ENCODE assay signal across 12 cellular contexts in genomic region chr1:116515702-116516101, GRCh38. TPM values are rescaled to one million over a fixed set of nuclear protein-coding genes. Genes with fewer than 3 reads are reported as not detected.
DNase-seq lines count a peak whose midpoint lies in the region; ATAC-seq and TF ChIP-seq lines count a peak whose summit lies in the region.
"Had no signal": no experiment of that assay in that cellular context is flagged by ENCODE, and none has a peak within 500 bp of the region (broad histone marks: within the 10 kb centered on the region; RNA-seq: fewer than 3 reads in every experiment).

No MANE protein-coding gene starts in this region.

- H3K9ac ChIP-seq in SK-N-SH (no peak overlapping the region), colonic mucosa (ENCODE audit: low read depth in 2 of 2, low read length in 2 of 2) (peak overlapping the region in 1 of 2 donors; percentile 29), neuronal stem cell (ENCODE audit: low read depth, low read length, poor library complexity) (no peak overlapping the region)

- H3K9me2 ChIP-seq in SK-N-SH = no peaks in the 10 kb centered on the region

- no peak for ATAC-seq in heart left ventricle
- no peak for ATAC-seq in left ventricle myocardium superior
- no peak for ATAC-seq in GM21576 (IDR thresholded peaks at IDR 0.05; ENCODE audit: unreplicated experiment)
- no peak for ATAC-seq in GM18867 (IDR thresholded peaks at IDR 0.05; ENCODE audit: unreplicated experiment)
- ATAC-seq: body of pancreas, gastroesophageal sphincter had no signal

- intact Hi-C loops in heart left ventricle (cut with DNase I) (no loop called here), left ventricle myocardium superior (cut with micrococcal nuclease) (no loop called here), colonic mucosa (cut with DNase I) (no loop called here)

- no peak for DNase-seq in heart left ventricle
- no peak for DNase-seq in left ventricle myocardium superior
- DNase-seq in SK-N-SH = peak; percentile 67
- DNase-seq in colonic mucosa = no peak
- DNase-seq in tibial nerve (ENCODE audit: low spot score in 2 of 2) = no peak
- DNase-seq in neuronal stem cell (ENCODE audit: low spot score) = no peak
- DNase-seq: midbrain, NCI-H526 had no signal

- H2AK5ac ChIP-seq in neuronal stem cell (ENCODE audit: low read depth, low read length) = no peak overlapping the region

- no peak overlapping the region for H2BK15ac ChIP-seq in neuronal stem cell (ENCODE audit: low read length)

- H3K4me1 ChIP-seq in heart left ventricle = peaks cover 0 to 33% (median 0%) of the 10 kb centered on the region in 12 donors
- peaks cover 0 to 35% of the 10 kb centered on the region in 2 experiments; a peak in 2 of 4 replicates for H3K4me1 ChIP-seq in SK-N-SH (ENCODE audit: control insufficient read depth in 1 of 2, insufficient read depth in 2 of 2, low read depth in 1 of 2, low read length in 1 of 2)
- H3K4me1 ChIP-seq in colonic mucosa = no peaks in the 10 kb centered on the region
- peaks cover 0 to 4% (median 0%) of the 10 kb centered on the region in 4 donors for H3K4me1 ChIP-seq in tibial nerve
- H3K4me1 ChIP-seq in neuronal stem cell (ENCODE audit: control insufficient read depth in 2 of 2, insufficient read depth in 1 of 2, low read depth in 1 of 2, low read length in 2 of 2) = no peaks in the 10 kb centered on the region
- H3K4me1 ChIP-seq: body of pancreas, gastroesophageal sphincter had no signal

- 77 to 82% (median 80%) methylated on average over 7 of the region's 7 CpGs for WGBS in heart left ventricle, 4 donors
- WGBS in SK-N-SH (ENCODE audit: low lambda C conversion rate) = 55% methylated on average over 7 of the region's 7 CpGs
- 76 to 82% methylated on average over 7 of the region's 7 CpGs for WGBS in tibial nerve, 2 donors
- WGBS in neuronal stem cell (ENCODE audit: extremely low coverage in 2 of 2, insufficient read length in 2 of 2, insufficient replicate concordance in 1 of 2), 2 donors = 100% methylated on average over 1 of the region's 7 CpGs; no CpG with 5 or more reads in 1 of the 2 donors

- no peaks in the 10 kb centered on the region for H3K79me2 ChIP-seq in SK-N-SH (ENCODE audit: insufficient read depth)

- H3K14ac ChIP-seq in neuronal stem cell (ENCODE audit: low read length) = no peak overlapping the region

- TF ChIP-seq CTCF in heart left ventricle (IDR thresholded peaks at IDR 0.05) = no peak
- TF ChIP-seq CTCF in SK-N-SH (IDR thresholded peaks at IDR 0.05) = no peak
- no peak for TF ChIP-seq CTCF in colonic mucosa (IDR thresholded peaks at IDR 0.05)
- TF ChIP-seq CTCF in tibial nerve (IDR thresholded peaks at IDR 0.05) = no peak

- H4K91ac ChIP-seq in neuronal stem cell (ENCODE audit: low read depth, low read length, poor library complexity) = no peak overlapping the region

- no peaks in the 10 kb centered on the region for H4K20me1 ChIP-seq in SK-N-SH (ENCODE audit: insufficient read depth)

- H3K23ac ChIP-seq in neuronal stem cell (ENCODE audit: low read depth, low read length, poor library complexity) = no peak overlapping the region

- TF ChIP-seq RAD21 in SK-N-SH (IDR thresholded peaks at IDR 0.05; ENCODE audit: low read length) = no peak

- H3K18ac ChIP-seq in neuronal stem cell (ENCODE audit: low read length) = no peak overlapping the region

- POLR2A ChIA-PET in SK-N-SH (lab: Yijun Ruan, JAX) = no interaction called here

- H3K4me3 ChIP-seq in heart left ventricle (no peak overlapping the region), SK-N-SH (ENCODE audit: low read depth in 2 of 2, low read length in 1 of 2) (no peak overlapping the region), colonic mucosa (no peak overlapping the region), tibial nerve (no peak overlapping the region), neuronal stem cell (ENCODE audit: low read length in 2 of 2) (no peak overlapping the region)
- H3K4me3 ChIP-seq: body of pancreas, gastroesophageal sphincter had no signal

- no peak overlapping the region for H2BK12ac ChIP-seq in neuronal stem cell (ENCODE audit: low read length)

- no peak overlapping the region for H2BK5ac ChIP-seq in neuronal stem cell (ENCODE audit: low read length)

- TF ChIP-seq EP300 in SK-N-SH (IDR thresholded peaks at IDR 0.05; ENCODE audit: borderline replicate concordance in 1 of 2, low read depth in 1 of 2, low read length in 1 of 2) (peak in 1 of 2 experiments; percentile 59; a peak in 1 of 4 replicates), tibial nerve (IDR thresholded peaks at IDR 0.05) (no peak)

- H3K4me2 ChIP-seq in SK-N-SH (no peak overlapping the region), neuronal stem cell (ENCODE audit: insufficient read depth, low read length, poor library complexity, severe bottlenecking) (no peak overlapping the region)

- peaks cover 0 to 31% (median 14%) of the 10 kb centered on the region in 9 donors for H3K36me3 ChIP-seq in heart left ventricle
- H3K36me3 ChIP-seq in SK-N-SH (replicated peaks in 1 of 2; ENCODE audit: control insufficient read depth in 1 of 2, insufficient read depth in 2 of 2, low read length in 1 of 2) = peaks cover 2 to 7% of the 10 kb centered on the region in 2 experiments
- H3K36me3 ChIP-seq in colonic mucosa = no peaks in the 10 kb centered on the region
- peaks cover 0 to 20% (median 0%) of the 10 kb centered on the region in 3 donors for H3K36me3 ChIP-seq in tibial nerve
- H3K36me3 ChIP-seq in neuronal stem cell (replicated peaks in 1 of 2; ENCODE audit: control insufficient read depth in 2 of 2, insufficient read depth in 2 of 2, low read length in 2 of 2) = no peaks in the 10 kb centered on the region

- no peak overlapping the region for H2AFZ ChIP-seq in SK-N-SH (ENCODE audit: low read depth)
- H2AFZ ChIP-seq in neuronal stem cell (ENCODE audit: low read length) = no peak overlapping the region

- TF ChIP-seq POLR2A in heart left ventricle (IDR thresholded peaks at IDR 0.05) = no peak
- no peak for TF ChIP-seq POLR2A in tibial nerve (IDR thresholded peaks at IDR 0.05)

- CTCF ChIA-PET in SK-N-SH (lab: Yijun Ruan, JAX) = interaction anchor here (0.9 to 6.8 kb wide), 8 partner anchors 12 to 376 kb away, joined by 3 to 36 read pairs (median 4); no protein-coding TSS in a partner anchor

- peak overlapping the region in 7 of 12 donors; percentile 14 to 90 (median 32) for H3K27ac ChIP-seq in heart left ventricle
- peak overlapping the region in 1 of 2 experiments; percentile 91; a peak in 3 of 4 replicates for H3K27ac ChIP-seq in SK-N-SH (ENCODE audit: low read depth in 2 of 2, low read length in 1 of 2)
- peak overlapping the region; percentile 51 for H3K27ac ChIP-seq in colonic mucosa
- peak overlapping the region in 3 of 4 donors; percentile 21 to 53 (median 44) for H3K27ac ChIP-seq in tibial nerve
- no peak overlapping the region for H3K27ac ChIP-seq in neuronal stem cell (replicated peaks; ENCODE audit: low read length)

- H3K27me3 ChIP-seq in heart left ventricle = no peaks in the 10 kb centered on the region
- no peaks in the 10 kb centered on the region for H3K27me3 ChIP-seq in SK-N-SH (ENCODE audit: insufficient read depth)
- no peaks in the 10 kb centered on the region for H3K27me3 ChIP-seq in colonic mucosa
- H3K27me3 ChIP-seq in tibial nerve = no peaks in the 10 kb centered on the region
- H3K27me3 ChIP-seq in neuronal stem cell (ENCODE audit: control insufficient read depth in 3 of 3, insufficient read depth in 3 of 3, low read depth in 1 of 3, low read length in 3 of 3) = no peaks in the 10 kb centered on the region
- H3K27me3 ChIP-seq: body of pancreas, gastroesophageal sphincter had no signal

- H2BK120ac ChIP-seq in neuronal stem cell (ENCODE audit: low read depth, low read length) = no peak overlapping the region

- H3K4ac ChIP-seq in neuronal stem cell (ENCODE audit: low read length) = no peak overlapping the region

- no peaks in the 10 kb centered on the region for H3F3A ChIP-seq in SK-N-SH (replicated peaks; ENCODE audit: insufficient read depth)

- no peaks in the 10 kb centered on the region for H3K9me3 ChIP-seq in heart left ventricle
- no peaks in the 10 kb centered on the region for H3K9me3 ChIP-seq in SK-N-SH
- no peaks in the 10 kb centered on the region for H3K9me3 ChIP-seq in colonic mucosa
- H3K9me3 ChIP-seq in tibial nerve = no peaks in the 10 kb centered on the region
- peaks cover 0 to 5% of the 10 kb centered on the region in 2 donors for H3K9me3 ChIP-seq in neuronal stem cell (replicated peaks in 1 of 2; ENCODE audit: control insufficient read depth in 2 of 2, insufficient read depth in 1 of 2, low read depth in 1 of 2, low read length in 2 of 2)
- H3K9me3 ChIP-seq: body of pancreas, gastroesophageal sphincter had no signal

- no peaks in the 10 kb centered on the region for H3K79me1 ChIP-seq in neuronal stem cell (ENCODE audit: low read depth, low read length)

- H4K8ac ChIP-seq in neuronal stem cell (ENCODE audit: low read depth, low read length) = no peak overlapping the region

TF ChIP-seq in SK-N-SH, 30 proteins besides CTCF, POLR2A, EP300 and RAD21 (continues in another document):
- no peak for TF ChIP-seq MXI1 (IDR thresholded peaks at IDR 0.05; ENCODE audit: low read depth, low read length)
- peak; percentile 50 for TF ChIP-seq CHD2 (IDR thresholded peaks at IDR 0.05; ENCODE audit: low read length, partially characterized antibody)
- TF ChIP-seq NRF1 (IDR thresholded peaks at IDR 0.05; ENCODE audit: low read depth, low read length) = no peak
- peak; percentile 66; the same call in 1 of the 2 replicates for TF ChIP-seq FOXJ3 (CRISPR knock-in tag; IDR thresholded peaks at IDR 0.05)
- no peak for TF ChIP-seq RFX5 (IDR thresholded peaks at IDR 0.05; ENCODE audit: low read length)
- TF ChIP-seq, protein P1, sequence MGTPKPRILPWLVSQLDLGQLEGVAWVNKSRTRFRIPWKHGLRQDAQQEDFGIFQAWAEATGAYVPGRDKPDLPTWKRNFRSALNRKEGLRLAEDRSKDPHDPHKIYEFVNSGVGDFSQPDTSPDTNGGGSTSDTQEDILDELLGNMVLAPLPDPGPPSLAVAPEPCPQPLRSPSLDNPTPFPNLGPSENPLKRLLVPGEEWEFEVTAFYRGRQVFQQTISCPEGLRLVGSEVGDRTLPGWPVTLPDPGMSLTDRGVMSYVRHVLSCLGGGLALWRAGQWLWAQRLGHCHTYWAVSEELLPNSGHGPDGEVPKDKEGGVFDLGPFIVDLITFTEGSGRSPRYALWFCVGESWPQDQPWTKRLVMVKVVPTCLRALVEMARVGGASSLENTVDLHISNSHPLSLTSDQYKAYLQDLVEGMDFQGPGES (IDR thresholded peaks at IDR 0.05; ENCODE audit: low read depth, low read length) = no peak
- peak; percentile 83 for TF ChIP-seq GATA2 (CRISPR knock-in tag; IDR thresholded peaks at IDR 0.05)
- TF ChIP-seq FOXM1 (IDR thresholded peaks at IDR 0.05; ENCODE audit: low read depth) = no peak
- no peak for TF ChIP-seq POLR2AphosphoS5 (IDR thresholded peaks at IDR 0.05; ENCODE audit: low read depth, low read length)

RNA-seq across cellular contexts. Expression of gene CD58, which starts 55.1 kb away (rescaled TPM):
- total RNA-seq in heart left ventricle (10 to 100 TPM; 19.6 to 37.5 (median 27.1) TPM), left ventricle myocardium superior (26.1 TPM), colonic mucosa (10 to 100 TPM; 16.1 to 25.9 TPM), tibial nerve (10 to 100 TPM; 15.9 to 36.0 (median 21.8) TPM)
- polyA plus RNA-seq in heart left ventricle (10 to 100 TPM; 39.1 to 45.8 TPM), SK-N-SH (2012; rRNA removed) (18.1 and 25.9 TPM in 2 replicates)
- polyA plus RNA-seq in SK-N-SH (2012; cell fraction: cytosol; rRNA removed) = 27.7 and 30.0 TPM in 2 replicates
- polyA plus RNA-seq in SK-N-SH (2012; cell fraction: nucleus; rRNA removed) = 6.1 and 18.3 TPM in 2 replicates
- polyA plus RNA-seq in neuronal stem cell (2013, experiment 1 of 2) = 5.0 TPM
- polyA plus RNA-seq in neuronal stem cell (2013, experiment 2 of 2) = 4.9 TPM
